Comparison of ENCODE assay signal across 1 cellular context in genomic region chr20:5119435-5120188, GRCh38.
TF ChIP-seq lines count a peak whose summit lies in the region.

PCNA (minus strand) TSS chr20:5119958; CDS start chr20:5119798, 160 bp downstream.

TF ChIP-seq in HepG2, 621 proteins besides CTCF, POLR2A, EP300 and RAD21 (continued from another document and continues in another):
- TF ChIP-seq ZFP1 (CRISPR knock-in tag; IDR thresholded peaks at IDR 0.05) (no peak; the same call in none of the 2 replicates), U2AF2 (IDR thresholded peaks at IDR 0.05; ENCODE audit: low read depth, low read length) (no peak), ZBTB33 (CRISPR knock-in tag; IDR thresholded peaks at IDR 0.05) (peak; percentile 25; the same call in 1 of the 2 replicates), NCOA1 (CRISPR knock-in tag; IDR thresholded peaks at IDR 0.05) (peak; percentile 98), CSRNP1 (CRISPR knock-in tag; IDR thresholded peaks at IDR 0.05) (peak; percentile 100), ATF4 (CRISPR knock-in tag; IDR thresholded peaks at IDR 0.05) (peak in 1 of 2 experiments; percentile 88; a peak in 2 of 4 replicates), ZNF143 (CRISPR knock-in tag; IDR thresholded peaks at IDR 0.05) (peak; percentile 81), HMGXB3 (CRISPR knock-in tag; IDR thresholded peaks at IDR 0.05; ENCODE audit: borderline replicate concordance) (peak; percentile 62; the same call in 1 of the 2 replicates), ZNF672 (CRISPR knock-in tag; IDR thresholded peaks at IDR 0.05) (no peak; the same call in 1 of the 2 replicates), E2F1 (CRISPR knock-in tag; IDR thresholded peaks at IDR 0.05) (peak; percentile 100), ZNF776 (CRISPR knock-in tag; IDR thresholded peaks at IDR 0.05) (peak; percentile 100), ELK4 (CRISPR knock-in tag; IDR thresholded peaks at IDR 0.05; ENCODE audit: borderline replicate concordance) (peak; percentile 89; the same call in 1 of the 2 replicates), ZNF597 (CRISPR knock-in tag; IDR thresholded peaks at IDR 0.05) (0 out of 2 replicates have a peak, but pooled peaks have one; percentile 85), PHF8 (CRISPR knock-in tag; IDR thresholded peaks at IDR 0.05) (peak; percentile 97), YEATS4 (CRISPR knock-in tag; IDR thresholded peaks at IDR 0.05; ENCODE audit: borderline replicate concordance) (peak; percentile 99), RAD51 (IDR thresholded peaks at IDR 0.05; ENCODE audit: borderline replicate concordance) (no peak), IKZF4 (CRISPR knock-in tag; IDR thresholded peaks at IDR 0.05; ENCODE audit: borderline replicate concordance, low read depth, not compliant biosample characterization) (peak; percentile 98), ZNF564 (CRISPR knock-in tag; IDR thresholded peaks at IDR 0.05) (peak; percentile 99), TCF7 (IDR thresholded peaks at IDR 0.05; ENCODE audit: low read depth) (no peak), KDM4B (CRISPR knock-in tag; IDR thresholded peaks at IDR 0.05) (peak; percentile 77), ZNF136 (CRISPR knock-in tag; IDR thresholded peaks at IDR 0.05; ENCODE audit: low read depth) (peak; percentile 66), ZNF563 (CRISPR knock-in tag; IDR thresholded peaks at IDR 0.05) (peak; percentile 97), MTERF4 (CRISPR knock-in tag; IDR thresholded peaks at IDR 0.05) (peak; percentile 99), PRMT3 (CRISPR knock-in tag; IDR thresholded peaks at IDR 0.05; ENCODE audit: borderline replicate concordance, low read depth) (peak; percentile 99), ZNF18 (CRISPR knock-in tag; IDR thresholded peaks at IDR 0.05; ENCODE audit: insufficient replicate concordance) (peak; percentile 98), SP1 (IDR thresholded peaks at IDR 0.05) (no peak), SP1 (CRISPR knock-in tag; IDR thresholded peaks at IDR 0.05) (peak; percentile 98), NRL (CRISPR knock-in tag; IDR thresholded peaks at IDR 0.05; ENCODE audit: borderline replicate concordance) (peak; percentile 98), SOX6 (IDR thresholded peaks at IDR 0.05) (no peak), SOX6 (CRISPR knock-in tag; IDR thresholded peaks at IDR 0.05) (peak; percentile 87), REXO4 (CRISPR knock-in tag; IDR thresholded peaks at IDR 0.05; ENCODE audit: borderline replicate concordance) (peak; percentile 99; the same call in 1 of the 2 replicates), SMC3 (IDR thresholded peaks at IDR 0.05; ENCODE audit: low read length) (no peak), HNF4A (CRISPR knock-in tag; IDR thresholded peaks at IDR 0.05) (peak; percentile 75), E2F5 (CRISPR knock-in tag; conservative IDR thresholded peaks at IDR 0.05) (peak; percentile 92), IRX3 (CRISPR knock-in tag; IDR thresholded peaks at IDR 0.05; ENCODE audit: borderline replicate concordance, low read depth) (peak; percentile 100), SMARCC2 (IDR thresholded peaks at IDR 0.05) (no peak), BATF2 (CRISPR knock-in tag; IDR thresholded peaks at IDR 0.05) (peak; percentile 93), FOSL1 (CRISPR knock-in tag; IDR thresholded peaks at IDR 0.05; ENCODE audit: borderline replicate concordance) (no peak; the same call in 1 of the 2 replicates), ZNF33A (CRISPR knock-in tag; IDR thresholded peaks at IDR 0.05; ENCODE audit: borderline replicate concordance) (no peak), KMT2A (CRISPR knock-in tag; IDR thresholded peaks at IDR 0.05) (peak; percentile 94), HNF1B (CRISPR knock-in tag; IDR thresholded peaks at IDR 0.05) (peak; percentile 85), TOPORS (CRISPR knock-in tag; IDR thresholded peaks at IDR 0.05) (peak; percentile 100; the same call in 1 of the 2 replicates), HOXA7 (CRISPR knock-in tag; IDR thresholded peaks at IDR 0.05) (no peak), ZKSCAN1 (IDR thresholded peaks at IDR 0.05; ENCODE audit: low read length) (no peak), ZNF839 (CRISPR knock-in tag; IDR thresholded peaks at IDR 0.05; ENCODE audit: borderline replicate concordance) (peak; percentile 99), ZNF720 (CRISPR knock-in tag; IDR thresholded peaks at IDR 0.05) (peak; percentile 98), ARNT2 (CRISPR knock-in tag; IDR thresholded peaks at IDR 0.05; ENCODE audit: low read depth) (peak; percentile 100)
